In genomic region chr21:40841524-40842196, GRCh38 we compare ENCODE assay signal across 8 cellular contexts. TPM values are rescaled to one million over a fixed set of nuclear protein-coding genes. Genes with fewer than 3 reads are reported as not detected.
A peak's percentile ranks its signal among the peaks of the same experiment; 100 is the strongest.
DNase-seq lines count a peak whose midpoint lies in the region; ATAC-seq and TF ChIP-seq lines count a peak whose summit lies in the region.

No MANE protein-coding gene starts in this region.

- no peaks in the 10 kb centered on the region for H3K9me3 ChIP-seq in ES-I3 (ENCODE audit: control insufficient read depth, insufficient read depth, low read length)
- H3K9me3 ChIP-seq in neuronal stem cell (replicated peaks in 1 of 2; ENCODE audit: control insufficient read depth in 2 of 2, insufficient read depth in 1 of 2, low read depth in 1 of 2, low read length in 2 of 2) = no peaks in the 10 kb centered on the region
- no peaks in the 10 kb centered on the region for H3K9me3 ChIP-seq in esophagus squamous epithelium

- H3K27me3 ChIP-seq in neuronal stem cell (ENCODE audit: control insufficient read depth in 3 of 3, insufficient read depth in 3 of 3, low read depth in 1 of 3, low read length in 3 of 3) (peaks cover 0 to 54% (median 12%) of the 10 kb centered on the region in 3 experiments), esophagus squamous epithelium (peaks cover 0 to 60% (median 0%) of the 10 kb centered on the region in 4 donors)

- H3K18ac ChIP-seq in neuronal stem cell (ENCODE audit: low read length) = peak overlapping the region; percentile 30

- no CpG with 5 or more reads among the region's 39 CpGs for WGBS in neuronal stem cell (ENCODE audit: extremely low coverage in 2 of 2, insufficient read length in 2 of 2, insufficient replicate concordance in 1 of 2), 2 donors
- WGBS in esophagus squamous epithelium, 2 donors = 0 to 12% methylated on average over 5 to 29 of the region's 39 CpGs

- ATAC-seq in GM21737 (IDR thresholded peaks at IDR 0.05; ENCODE audit: unreplicated experiment) = no peak
- no peak for ATAC-seq in HG02642 (IDR thresholded peaks at IDR 0.05; ENCODE audit: poor library complexity, unreplicated experiment)

- H3K9ac ChIP-seq in ES-I3 (ENCODE audit: low read depth, low read length) (peak overlapping the region; percentile 36; the same call in 1 of the 2 replicates), neuronal stem cell (ENCODE audit: low read depth, low read length, poor library complexity) (peak overlapping the region; percentile 13)

- peak; percentile 69 for TF ChIP-seq CTCF in epithelial cell of esophagus (IDR thresholded peaks at IDR 0.05; ENCODE audit: insufficient read depth, low read depth, low read length, missing control alignments)
- TF ChIP-seq CTCF in esophagus squamous epithelium (IDR thresholded peaks at IDR 0.05) = peak in 2 of 6 experiments; percentile 19 to 40

- no peak overlapping the region for H3K4ac ChIP-seq in neuronal stem cell (ENCODE audit: low read length)

- H3K4me1 ChIP-seq in ES-I3 (ENCODE audit: insufficient read depth, low read length) = no peaks in the 10 kb centered on the region; the same call in 1 of the 2 replicates
- no peaks in the 10 kb centered on the region for H3K4me1 ChIP-seq in neuronal stem cell (ENCODE audit: control insufficient read depth in 2 of 2, insufficient read depth in 1 of 2, low read depth in 1 of 2, low read length in 2 of 2)
- H3K4me1 ChIP-seq in esophagus squamous epithelium = peaks cover 0 to 15% (median 9%) of the 10 kb centered on the region in 3 donors

- H3K36me3 ChIP-seq in ES-I3 (ENCODE audit: insufficient read depth, low read length) = no peaks in the 10 kb centered on the region
- no peaks in the 10 kb centered on the region for H3K36me3 ChIP-seq in neuronal stem cell (replicated peaks in 1 of 2; ENCODE audit: control insufficient read depth in 2 of 2, insufficient read depth in 2 of 2, low read length in 2 of 2)
- no peaks in the 10 kb centered on the region for H3K36me3 ChIP-seq in esophagus squamous epithelium

- H3K79me1 ChIP-seq in neuronal stem cell (ENCODE audit: low read depth, low read length) = no peaks in the 10 kb centered on the region

- peak overlapping the region; percentile 6 for H3K23ac ChIP-seq in neuronal stem cell (ENCODE audit: low read depth, low read length, poor library complexity)

- H3K27ac ChIP-seq in neuronal stem cell (replicated peaks; ENCODE audit: low read length) = no peak overlapping the region
- no peak overlapping the region for H3K27ac ChIP-seq in esophagus squamous epithelium

- no peak overlapping the region for H2AK5ac ChIP-seq in neuronal stem cell (ENCODE audit: low read depth, low read length)

- H4K8ac ChIP-seq in neuronal stem cell (ENCODE audit: low read depth, low read length) = no peak overlapping the region

- intact Hi-C loops in esophagus squamous epithelium (cut with DNase I) = no loop called here

- no peak overlapping the region for H2BK120ac ChIP-seq in neuronal stem cell (ENCODE audit: low read depth, low read length)

- H3K4me3 ChIP-seq in epithelial cell of esophagus (ENCODE audit: low read length) (peak overlapping the region; percentile 45), neuronal stem cell (ENCODE audit: low read length in 2 of 2) (peak overlapping the region in 1 of 2 donors; percentile 73), esophagus squamous epithelium (peak overlapping the region in 2 of 4 donors; percentile 18 to 46)

- no peak overlapping the region for H3K14ac ChIP-seq in neuronal stem cell (ENCODE audit: low read length)

- H2BK15ac ChIP-seq in neuronal stem cell (ENCODE audit: low read length) = no peak overlapping the region

- H2BK12ac ChIP-seq in neuronal stem cell (ENCODE audit: low read length) = no peak overlapping the region

- H2AFZ ChIP-seq in neuronal stem cell (ENCODE audit: low read length) = peak overlapping the region; percentile 80

- no peak overlapping the region for H4K91ac ChIP-seq in neuronal stem cell (ENCODE audit: low read depth, low read length, poor library complexity)

- peak overlapping the region; percentile 97 for H3K4me2 ChIP-seq in neuronal stem cell (ENCODE audit: insufficient read depth, low read length, poor library complexity, severe bottlenecking)

- TF ChIP-seq POLR2A in esophagus squamous epithelium (IDR thresholded peaks at IDR 0.05) = no peak

- no peak overlapping the region for H2BK5ac ChIP-seq in neuronal stem cell (ENCODE audit: low read length)

- DNase-seq in NCI-H345 (lab: John Stamatoyannopoulos, UW) (peak; percentile 94), epithelial cell of esophagus (ENCODE audit: low read depth) (peak; percentile 79), neuronal stem cell (ENCODE audit: low spot score) (peak; percentile 44), esophagus squamous epithelium (lab: John Stamatoyannopoulos, UW) (no peak)
- no peak for DNase-seq in activated CD4-positive, alpha-beta T cell treated with anti-CD3 and anti-CD28 coated beads, Interleukin-2, amount 50 U/mL, for 48 hours

RNA-seq across cellular contexts. Expression of gene DSCAM, which starts 5.3 kb away (rescaled TPM):
- polyA plus RNA-seq in neuronal stem cell (2013, experiment 1 of 2) = 0.01 TPM
- polyA plus RNA-seq in neuronal stem cell (2013, experiment 2 of 2) = 0.01 TPM
- under 1 TPM in 2 of 4 donors, not detected in 2; 0.04 to 0.06 TPM for total RNA-seq in esophagus squamous epithelium

Comparison
In these comparisons a context has a peak if more than half of its experiments do, and no peak if none do; other contexts are left out.
1. DNase-seq: peak in NCI-H345 (single experiment), epithelial cell of esophagus (single experiment) and neuronal stem cell (single experiment); none in esophagus squamous epithelium (single experiment) and activated CD4-positive, alpha-beta T cell treated with anti-CD3 and anti-CD28 coated beads, Interleukin-2, amount 50 U/mL, for 48 hours (0 of 2).